ENCODE assay signal across 30 cellular contexts in the genomic region with DNA sequence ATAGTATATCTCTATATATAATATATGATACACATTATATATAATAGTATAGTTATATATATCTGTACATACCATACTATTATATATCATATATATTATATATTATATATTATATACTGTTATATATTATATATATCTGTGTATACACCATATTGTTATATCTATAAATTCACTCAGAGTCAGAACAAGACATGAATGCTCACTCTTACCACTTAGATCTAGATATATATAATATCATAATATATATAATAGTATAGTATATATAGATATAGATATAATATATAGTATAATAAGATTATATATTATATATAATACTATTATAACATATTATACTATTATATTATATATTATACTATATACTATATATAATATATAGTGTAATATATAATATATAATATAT. TPM values are rescaled to one million over a fixed set of nuclear protein-coding genes. Genes with fewer than 3 reads are reported as not detected.
"Had no signal": no experiment of that assay in that cellular context is flagged by ENCODE, and none has a peak within 500 bp of the region (broad histone marks: within the 10 kb centered on the region; RNA-seq: fewer than 3 reads in every experiment).

No MANE protein-coding gene starts in this region.

- H3K9me3 ChIP-seq: suprapubic skin, testis, thyroid gland, tibial artery, upper lobe of left lung, upper lobe of right lung, uterus, vagina had no signal

- H3K4me1 ChIP-seq: stomach, suprapubic skin, testis, thyroid gland, tibial artery, tibial nerve, transverse colon, upper lobe of left lung, upper lobe of right lung, uterus, vagina had no signal

- H3K27ac ChIP-seq: stomach, suprapubic skin, testis, thoracic aorta, thyroid gland, tibial artery, tibial nerve, transverse colon, upper lobe of left lung, upper lobe of right lung, uterus, vagina had no signal

- H3K27me3 ChIP-seq: stomach, suprapubic skin, testis, thyroid gland, tibial artery, tibial nerve, transverse colon, upper lobe of left lung, upper lobe of right lung, uterus, vagina had no signal

- H3K4me3 ChIP-seq: stomach, suprapubic skin, testis, thoracic aorta, thyroid gland, tibial artery, tibial nerve, transverse colon, upper lobe of left lung, upper lobe of right lung, uterus, vagina had no signal

- H3K36me3 ChIP-seq: stomach, suprapubic skin, thoracic aorta, thyroid gland, tibial artery, tibial nerve, transverse colon, upper lobe of left lung, upper lobe of right lung, uterus, vagina had no signal

- FAIRE-seq: urothelium cell line had no signal

- ATAC-seq: stimulated activated effector memory CD8-positive, alpha-beta T cell treated with anti-CD3 and anti-CD28 coated beads, Interleukin-12 subunit alpha, Interleukin-12 subunit beta, amount 100 ng/mL, for 72 hours; stimulated activated memory B cell treated with anti-CD40 and anti-IgM and Interleukin-4, amounts not matched to agents 10 μg/mL and 1 μg/mL and 100 μg/mL, for 72 hours; stimulated activated naive B cell treated with anti-CD40 and anti-IgM and Interleukin-4, amounts not matched to agents 10 μg/mL and 1 μg/mL and 100 μg/mL, for 72 hours; stimulated activated naive CD8-positive, alpha-beta T cell treated with anti-CD3 and anti-CD28 coated beads, Interleukin-15, amount 100 ng/mL, for 72 hours; stimulated activated naive CD8-positive, alpha-beta T cell treated with anti-CD3 and anti-CD28 coated beads, Interleukin-15, Interleukin-2, amounts not matched to agents 100 U/mL and 50 U/mL, for 24 hours; upper lobe of right lung had no signal

- DNase-seq: stimulated activated CD4-positive, alpha-beta T cell treated with anti-CD3 and anti-CD28 coated beads, Interleukin-2, amount 100 ng/mL, for 48 hours; stimulated activated CD4-positive, alpha-beta T cell treated with anti-CD3 and anti-CD28 coated beads, Interleukin-4, amount 100 ng/mL, for 1 hour; stimulated activated CD4-positive, alpha-beta T cell treated with anti-CD3 and anti-CD28 coated beads, Interleukin-4, amount 100 ng/mL, for 24 hours; stimulated activated CD4-positive, alpha-beta T cell treated with anti-CD3 and anti-CD28 coated beads, Interleukin-4, amount 100 ng/mL, for 4 hours; stimulated activated CD8-positive, alpha-beta memory T cell treated with anti-CD3 and anti-CD28 coated beads, Interleukin-4, amount 100 ng/mL, for 48 hours; stimulated activated naive B cell treated with anti-CD40 and anti-IgM and Interleukin-4, amounts not matched to agents 10 μg/mL and 1 μg/mL and 100 μg/mL, for 72 hours; stimulated activated naive CD4-positive, alpha-beta T cell; stimulated activated naive CD4-positive, alpha-beta T cell treated with Interleukin-2 at 50 U/mL for 16 hours; stimulated activated naive CD8-positive, alpha-beta T cell treated with anti-CD3 and anti-CD28 coated beads, Interleukin-15, amount 100 ng/mL, for 72 hours; stimulated activated naive CD8-positive, alpha-beta T cell treated with anti-CD3 and anti-CD28 coated beads, Interleukin-15, Interleukin-2, amounts not matched to agents 100 U/mL and 50 U/mL, for 24 hours; stomach; substantia nigra; testis; thyroid gland; tibial artery; transverse colon; trophoblast cell; upper lobe of left lung; upper lobe of right lung; uterus had no signal

RNA-seq across cellular contexts. Expression of a gene that starts 9.3 kb away (rescaled TPM):
- total RNA-seq: subcutaneous adipose tissue, temporal lobe, thoracic aorta, transverse colon, upper lobe of right lung, ureter, vagina had no signal
